24 cellular contexts compared by ENCODE assay signal in the genomic region with DNA sequence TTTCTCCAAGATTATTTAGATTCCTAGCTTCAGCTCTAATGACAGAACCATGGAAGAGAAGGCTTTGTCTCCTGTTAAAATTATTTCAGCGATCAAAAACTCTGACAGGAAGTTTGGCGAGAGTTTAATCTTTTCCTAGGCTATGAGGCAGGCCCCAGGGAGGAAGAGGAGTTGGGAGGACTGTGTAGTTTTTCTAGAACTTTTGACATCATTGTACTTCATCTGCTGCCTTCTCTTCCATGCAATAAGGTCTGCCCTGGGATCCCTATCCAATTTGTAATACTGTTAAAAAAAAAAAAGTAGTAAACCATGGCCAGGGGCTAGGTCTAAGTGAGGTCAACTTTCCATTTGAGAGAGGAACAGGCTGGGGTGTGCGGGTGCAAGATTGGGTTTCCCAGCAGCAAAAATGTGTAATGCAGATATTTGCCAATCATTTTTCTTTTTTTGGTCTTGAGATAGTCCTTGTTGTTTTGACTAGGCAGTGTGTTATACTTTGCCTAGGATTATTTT.
DNase-seq lines count a peak whose midpoint lies in the region; ATAC-seq and TF ChIP-seq lines count a peak whose summit lies in the region.
"Had no signal": no experiment of that assay in that cellular context is flagged by ENCODE, and none has a peak within 500 bp of the region (broad histone marks: within the 10 kb centered on the region; RNA-seq: fewer than 3 reads in every experiment).

No MANE protein-coding gene starts in this region.

- peak; percentile 19 to 41 for ATAC-seq in left cardiac atrium
- ATAC-seq in heart left ventricle: no peak
- ATAC-seq in right cardiac atrium: peak; percentile 75 to 77
- no peak for ATAC-seq in natural killer cell
- ATAC-seq: GM12878 had no signal

- no peaks in the 10 kb centered on the region for H3K36me3 ChIP-seq in heart left ventricle
- H3K36me3 ChIP-seq: BE2C, BLaER1 had no signal

- intact Hi-C loops in left cardiac atrium (cut with DNase I): no loop called here
- intact Hi-C loops in heart left ventricle (cut with DNase I): no loop called here
- intact Hi-C loops in right cardiac atrium (cut with DNase I): no loop called here
- intact Hi-C loops in cardiac septum (cut with DNase I): no loop called here
- intact Hi-C loops in natural killer cell (cut with micrococcal nuclease): no loop called here

- H3K9me3 Mint-ChIP-seq in nephron (peaks cover 20% of the 10 kb centered on the region), natural killer cell (peaks cover 5 to 6% of the 10 kb centered on the region in 2 donors)

- H3K4me3 ChIP-seq in heart left ventricle (no peak overlapping the region), right cardiac atrium (ENCODE audit: low read length) (no peak overlapping the region)
- H3K4me3 ChIP-seq: BLaER1, GM12878 had no signal

- H3K9me3 ChIP-seq in heart left ventricle: peaks cover 0 to 13% (median 0%) of the 10 kb centered on the region in 12 donors
- H3K9me3 ChIP-seq in right cardiac atrium (ENCODE audit: control insufficient read depth, low read length): no peaks in the 10 kb centered on the region
- H3K9me3 ChIP-seq: BE2C, BLaER1 had no signal

- peaks cover 13% of the 10 kb centered on the region for H3K4me1 Mint-ChIP-seq in nephron
- no peaks in the 10 kb centered on the region for H3K4me1 Mint-ChIP-seq in natural killer cell
- H3K4me1 Mint-ChIP-seq: CD14-positive monocyte; CD4-positive, alpha-beta memory T cell; CD4-positive, CD25-positive, alpha-beta regulatory T cell; CD8-positive, alpha-beta memory T cell had no signal

- 32 to 61% (median 44%) methylated on average over 3 of the region's 3 CpGs for WGBS in heart left ventricle, 4 donors
- 39% methylated on average over 3 of the region's 3 CpGs for WGBS in right cardiac atrium

- H3K27me3 ChIP-seq in heart left ventricle: peaks cover 0 to 2% (median 0%) of the 10 kb centered on the region in 9 donors
- no peaks in the 10 kb centered on the region for H3K27me3 ChIP-seq in right cardiac atrium (ENCODE audit: control insufficient read depth, insufficient read depth)
- H3K27me3 ChIP-seq: BLaER1 had no signal

- H3K27ac ChIP-seq in heart left ventricle (no peak overlapping the region), right cardiac atrium (ENCODE audit: low read length) (no peak overlapping the region)
- H3K27ac ChIP-seq: BLaER1 had no signal

- DNase-seq in left cardiac atrium: no peak
- no peak for DNase-seq in heart left ventricle
- DNase-seq in right cardiac atrium: no peak
- no peak for DNase-seq in cardiac septum (ENCODE audit: low spot score)
- no peak for DNase-seq in natural killer cell
- DNase-seq: 8988T; ACHN; BE2C; C1 segment of cervical spinal cord; CD4-positive, alpha-beta memory T cell; CD4-positive, CD25-positive, alpha-beta regulatory T cell; CD8-positive, alpha-beta memory T cell; COR-L47; DMS 273 treated with DMSO at 0.1 percent for 48 hours; DMS153; DMS53; DMS79; DND-41; EL; GDM1 had no signal

- H3K27ac Mint-ChIP-seq in nephron (peak overlapping the region in 2 of 3 experiments; percentile 3 to 35), natural killer cell (no peak overlapping the region)
- H3K27ac Mint-ChIP-seq: CD14-positive monocyte; CD4-positive, alpha-beta memory T cell; CD4-positive, CD25-positive, alpha-beta regulatory T cell; CD8-positive, alpha-beta memory T cell had no signal

- H3K27me3 Mint-ChIP-seq in nephron (ENCODE audit: low read depth) (no peaks in the 10 kb centered on the region), natural killer cell (ENCODE audit: low read depth in 2 of 2) (peaks cover 0 to 3% of the 10 kb centered on the region in 2 donors)
- H3K27me3 Mint-ChIP-seq: CD4-positive, alpha-beta memory T cell had no signal

- H3K4me1 ChIP-seq in heart left ventricle: peaks cover 0 to 12% (median 0%) of the 10 kb centered on the region in 12 donors
- H3K4me1 ChIP-seq in right cardiac atrium (ENCODE audit: control insufficient read depth, insufficient read depth, low read length): no peaks in the 10 kb centered on the region
- H3K4me1 ChIP-seq: BE2C had no signal

- TF ChIP-seq CTCF in heart left ventricle (IDR thresholded peaks at IDR 0.05) (no peak), nephron (IDR thresholded peaks at IDR 0.05; ENCODE audit: unreplicated experiment in 3 of 3) (no peak), natural killer cell (IDR thresholded peaks at IDR 0.05) (no peak)

- TF ChIP-seq POLR2A in heart left ventricle (IDR thresholded peaks at IDR 0.05): no peak

- no peak overlapping the region for H3K4me3 Mint-ChIP-seq in nephron
- no peak overlapping the region for H3K4me3 Mint-ChIP-seq in natural killer cell
- H3K4me3 Mint-ChIP-seq: CD14-positive monocyte; CD4-positive, alpha-beta memory T cell; CD4-positive, CD25-positive, alpha-beta regulatory T cell; CD8-positive, alpha-beta memory T cell had no signal

- no peaks in the 10 kb centered on the region for H3K36me3 Mint-ChIP-seq in nephron (ENCODE audit: low read depth)
- no peaks in the 10 kb centered on the region for H3K36me3 Mint-ChIP-seq in natural killer cell
- H3K36me3 Mint-ChIP-seq: CD14-positive monocyte; CD4-positive, alpha-beta memory T cell; CD4-positive, CD25-positive, alpha-beta regulatory T cell; CD8-positive, alpha-beta memory T cell had no signal

Comparison
In these comparisons a context has a peak if more than half of its experiments do, and no peak if none do; other contexts are left out.
1. ATAC-seq: peak in left cardiac atrium (2 of 2) and right cardiac atrium (2 of 2); none in heart left ventricle (0 of 4) and natural killer cell (0 of 3).
2. H3K27ac Mint-ChIP-seq: peak in nephron (2 of 3); none in natural killer cell (0 of 2).